Comparison of ENCODE assay signal across 2 cellular contexts in genomic region chrX:23736030-23736429, GRCh38.
A peak's percentile ranks its signal among the peaks of the same experiment; 100 is the strongest.
TF ChIP-seq lines count a peak whose summit lies in the region.

No MANE protein-coding gene starts in this region.

TF ChIP-seq in HEK293T, 16 proteins besides CTCF, POLR2A, EP300 and RAD21:
- TF ChIP-seq FOXM1 (IDR thresholded peaks at IDR 0.05; ENCODE audit: borderline replicate concordance) (no peak), PKNOX1 (IDR thresholded peaks at IDR 0.05) (peak; percentile 52; the same call in 1 of the 2 replicates)

TF ChIP-seq in endothelial cell of umbilical vein, 7 proteins besides CTCF, POLR2A, EP300 and RAD21:
- TF ChIP-seq EZH2 (IDR thresholded peaks at IDR 0.05; ENCODE audit: borderline replicate concordance, low read depth, low read length, severe bottlenecking) (no peak), GATA2 (IDR thresholded peaks at IDR 0.05; ENCODE audit: insufficient read depth, insufficient read length, low read depth, low read length) (no peak), MAX (IDR thresholded peaks at IDR 0.05; ENCODE audit: insufficient read depth, insufficient read length) (no peak), POLR2AphosphoS5 (IDR thresholded peaks at IDR 0.05; ENCODE audit: insufficient read depth, low read depth, low read length) (no peak), JUN (IDR thresholded peaks at IDR 0.05; ENCODE audit: borderline replicate concordance, insufficient read depth, insufficient read length, low read depth) (no peak), FOS (IDR thresholded peaks at IDR 0.05; ENCODE audit: borderline replicate concordance, insufficient read depth, low read length) (no peak), MYC (IDR thresholded peaks at IDR 0.05; ENCODE audit: low read depth, low read length) (no peak)
TF ChIP-seq in endothelial cell of umbilical vein: peak in this region for 0.
